Comparison of ENCODE assay signal across 8 cellular contexts in genomic region chr11:90204832-90205646, GRCh38. TPM values are rescaled to one million over a fixed set of nuclear protein-coding genes. Genes with fewer than 3 reads are reported as not detected.
A peak's percentile ranks its signal among the peaks of the same experiment; 100 is the strongest.
DNase-seq lines count a peak whose midpoint lies in the region; ATAC-seq and TF ChIP-seq lines count a peak whose summit lies in the region.

No MANE protein-coding gene starts in this region.

- H3K9me3 ChIP-seq in thyroid gland: no peaks in the 10 kb centered on the region

- peaks cover 74% of the 10 kb centered on the region for H3K36me3 Mint-ChIP-seq in activated T-helper 2 cell treated with anti-CD3 and anti-CD28 coated beads, Interferon-gamma antibody, Interleukin-2, Interleukin-4, amounts not matched to agents 10 μg/mL and 5 μg/mL and 100 μg/mL, durations not matched to agents 14 hours and 24 hours and 36 hours (ENCODE audit: low read depth)
- H3K36me3 Mint-ChIP-seq in immature natural killer cell: peaks cover 14 to 41% (median 38%) of the 10 kb centered on the region in 3 donors

- H3K4me1 Mint-ChIP-seq in activated T-helper 2 cell treated with anti-CD3 and anti-CD28 coated beads, Interferon-gamma antibody, Interleukin-2, Interleukin-4, amounts not matched to agents 10 μg/mL and 5 μg/mL and 100 μg/mL, durations not matched to agents 14 hours and 24 hours and 36 hours (ENCODE audit: low read depth): peaks cover 9% of the 10 kb centered on the region
- H3K4me1 Mint-ChIP-seq in immature natural killer cell: peaks cover 19 to 24% of the 10 kb centered on the region in 2 donors

- peak; percentile 65 to 89 (median 81) for TF ChIP-seq CTCF in thyroid gland (IDR thresholded peaks at IDR 0.05)

- peak overlapping the region; percentile 4 for H3K27ac Mint-ChIP-seq in activated T-helper 2 cell treated with anti-CD3 and anti-CD28 coated beads, Interferon-gamma antibody, Interleukin-2, Interleukin-4, amounts not matched to agents 10 μg/mL and 5 μg/mL and 100 μg/mL, durations not matched to agents 14 hours and 24 hours and 36 hours
- peak overlapping the region; percentile 13 to 80 (median 61) for H3K27ac Mint-ChIP-seq in immature natural killer cell

- intact Hi-C loops in activated T-helper 2 cell treated with anti-CD3 and anti-CD28 coated beads, Interferon-gamma antibody, Interleukin-2, Interleukin-4, amounts not matched to agents 10 μg/mL and 5 μg/mL and 100 μg/mL, durations not matched to agents 14 hours and 24 hours and 36 hours (cut with micrococcal nuclease): loop anchor here (2.0 kb wide), 1 partner anchor 18 kb away; the partner anchor contains the start of gene CHORDC1
- intact Hi-C loops in thyroid gland (cut with DNase I): no loop called here

- DNase-seq in D341Med (ENCODE audit: low spot score): peak; percentile 38
- DNase-seq in NCI-H2227 (lab: John Stamatoyannopoulos, UW; ENCODE audit: unreplicated experiment): peak; percentile 59
- DNase-seq in activated T-helper 2 cell treated with anti-CD3 and anti-CD28 coated beads, Interferon-gamma antibody, Interleukin-2, Interleukin-4, amounts not matched to agents 10 μg/mL and 5 μg/mL and 100 μg/mL, durations not matched to agents 14 hours and 24 hours and 36 hours (ENCODE audit: low spot score): no peak
- peak; percentile 42 to 53 (median 45) for DNase-seq in immature natural killer cell
- DNase-seq in thyroid gland: no peak
- no peak for DNase-seq in NK-92 treated with Interleukin-12 subunit alpha and Interleukin-12 subunit beta, amount 100 ng/mL, for 24 hours (lab: John Stamatoyannopoulos, UW)

- ATAC-seq in GM18868 (IDR thresholded peaks at IDR 0.05; ENCODE audit: unreplicated experiment): peak; percentile 84
- peak; percentile 90 for ATAC-seq in HG03066 (IDR thresholded peaks at IDR 0.05; ENCODE audit: low read depth, unreplicated experiment)

- H3K36me3 ChIP-seq in thyroid gland: peaks cover 20 to 34% of the 10 kb centered on the region in 2 donors

- no peaks in the 10 kb centered on the region for H3K27me3 ChIP-seq in thyroid gland

- H3K27ac ChIP-seq in thyroid gland: no peak overlapping the region

- WGBS in thyroid gland, 2 donors: 16 to 22% methylated on average over 3 of the region's 3 CpGs

- H3K27me3 Mint-ChIP-seq in activated T-helper 2 cell treated with anti-CD3 and anti-CD28 coated beads, Interferon-gamma antibody, Interleukin-2, Interleukin-4, amounts not matched to agents 10 μg/mL and 5 μg/mL and 100 μg/mL, durations not matched to agents 14 hours and 24 hours and 36 hours (ENCODE audit: low read depth): no peaks in the 10 kb centered on the region
- peaks cover 0 to 1% (median 0%) of the 10 kb centered on the region in 3 donors for H3K27me3 Mint-ChIP-seq in immature natural killer cell (ENCODE audit: low read depth in 3 of 3)

- H3K9me3 Mint-ChIP-seq in activated T-helper 2 cell treated with anti-CD3 and anti-CD28 coated beads, Interferon-gamma antibody, Interleukin-2, Interleukin-4, amounts not matched to agents 10 μg/mL and 5 μg/mL and 100 μg/mL, durations not matched to agents 14 hours and 24 hours and 36 hours: no peaks in the 10 kb centered on the region
- no peaks in the 10 kb centered on the region for H3K9me3 Mint-ChIP-seq in immature natural killer cell

- TF ChIP-seq POLR2A in thyroid gland (IDR thresholded peaks at IDR 0.05): no peak

- H3K4me1 ChIP-seq in thyroid gland: no peaks in the 10 kb centered on the region

- H3K4me3 ChIP-seq in thyroid gland (replicated peaks in 1 of 3): no peak overlapping the region

- H3K4me3 Mint-ChIP-seq in activated T-helper 2 cell treated with anti-CD3 and anti-CD28 coated beads, Interferon-gamma antibody, Interleukin-2, Interleukin-4, amounts not matched to agents 10 μg/mL and 5 μg/mL and 100 μg/mL, durations not matched to agents 14 hours and 24 hours and 36 hours (ENCODE audit: low read depth): no peak overlapping the region
- no peak overlapping the region for H3K4me3 Mint-ChIP-seq in immature natural killer cell

RNA-seq across cellular contexts. Expression of gene CHORDC1, which starts 17.8 kb away (rescaled TPM):
- 100 and 109 TPM in 2 replicates for total RNA-seq in activated T-helper 2 cell treated with anti-CD3 and anti-CD28 coated beads, Interferon-gamma antibody, Interleukin-2, Interleukin-4, amounts not matched to agents 10 μg/mL and 5 μg/mL and 100 μg/mL, durations not matched to agents 14 hours and 24 hours and 36 hours
- 10 to 100 TPM in 2 of 3 donors, 1 to 10 TPM in 1; 9.8 to 30.9 (median 10.2) TPM for polyA plus RNA-seq in immature natural killer cell
- total RNA-seq in thyroid gland: 100 to 1,000 TPM in 1 of 4 donors, 10 to 100 TPM in 3; 48.9 to 102 (median 72.6) TPM

Comparison
In these comparisons a context has a peak if more than half of its experiments do, and no peak if none do; other contexts are left out.
1. DNase-seq: peak in D341Med (single experiment), NCI-H2227 (single experiment) and immature natural killer cell (3 of 3); none in activated T-helper 2 cell treated with anti-CD3 and anti-CD28 coated beads, Interferon-gamma antibody, Interleukin-2, Interleukin-4, amounts not matched to agents 10 μg/mL and 5 μg/mL and 100 μg/mL, durations not matched to agents 14 hours and 24 hours and 36 hours (single experiment), thyroid gland (0 of 2) and NK-92 treated with Interleukin-12 subunit alpha and Interleukin-12 subunit beta, amount 100 ng/mL, for 24 hours (single experiment).